In the genomic region with DNA sequence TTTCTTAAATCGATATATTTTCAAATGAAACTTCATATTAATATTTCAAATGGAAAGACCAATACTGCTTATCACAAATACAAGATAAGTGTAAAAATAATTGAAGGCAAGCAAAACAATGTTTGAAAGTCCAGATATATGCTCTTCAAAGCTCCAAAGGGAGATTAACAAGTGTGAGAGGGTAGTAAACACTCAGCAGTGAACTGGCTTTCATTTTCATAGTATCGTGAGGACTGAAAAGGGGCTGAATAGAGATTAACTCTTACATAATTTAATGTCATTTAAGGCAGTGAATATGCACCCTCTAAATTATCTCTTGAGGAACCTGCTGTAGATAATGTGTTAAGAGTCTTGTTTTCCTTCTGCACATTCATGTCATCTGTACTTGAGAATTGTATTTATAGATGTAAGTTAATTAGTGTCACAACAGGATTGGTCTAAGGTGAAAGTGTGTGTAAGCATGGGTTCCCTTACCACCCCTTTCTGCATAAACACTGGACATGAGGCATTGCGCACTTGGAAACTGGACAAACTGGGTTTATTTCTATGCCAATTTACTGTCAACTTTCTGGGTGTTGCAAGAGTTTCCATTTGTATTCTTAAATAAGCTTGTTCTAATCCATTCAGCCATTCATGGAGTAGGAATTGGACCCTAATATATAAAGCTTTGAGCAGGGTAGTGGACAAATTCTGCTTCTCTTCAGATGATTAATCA, we compare ENCODE assay signal across 25 cellular contexts.
DNase-seq lines count a peak whose midpoint lies in the region; ATAC-seq and TF ChIP-seq lines count a peak whose summit lies in the region.
"Had no signal": no experiment of that assay in that cellular context is flagged by ENCODE, and none has a peak within 500 bp of the region (broad histone marks: within the 10 kb centered on the region; RNA-seq: fewer than 3 reads in every experiment).

No MANE protein-coding gene starts in this region.

- H3K9me3 ChIP-seq in MM.1S (replicated peaks; ENCODE audit: insufficient read depth, low read length) (no peaks in the 10 kb centered on the region), PC-9 (ENCODE audit: insufficient read depth, low read depth) (no peaks in the 10 kb centered on the region), parathyroid adenoma (ENCODE audit: control insufficient read depth, low read length) (no peaks in the 10 kb centered on the region)
- H3K9me3 ChIP-seq: heart right ventricle, suprapubic skin had no signal

- CTCF ChIA-PET in PC-9 (lab: Charles Lee) = interaction anchor here (0.6 to 1.0 kb wide), 3 partner anchors 49 to 109 kb away, joined by 3 to 4 read pairs (median 4); no protein-coding TSS in a partner anchor

- H3K36me3 ChIP-seq in MM.1S (replicated peaks; ENCODE audit: insufficient read depth, low read length) = no peaks in the 10 kb centered on the region
- no peaks in the 10 kb centered on the region for H3K36me3 ChIP-seq in PC-9 (ENCODE audit: low read depth)
- H3K36me3 ChIP-seq in parathyroid adenoma (ENCODE audit: control insufficient read depth, insufficient read depth, low read length) = no peaks in the 10 kb centered on the region
- H3K36me3 ChIP-seq: heart right ventricle, suprapubic skin had no signal

- H3K9ac ChIP-seq in MM.1S (ENCODE audit: low read length) (no peak overlapping the region), parathyroid adenoma (no peak overlapping the region)

- H3K4me3 ChIP-seq in MM.1S (ENCODE audit: low read length) = peak overlapping the region; percentile 24; the same call in 1 of the 2 replicates
- H3K4me3 ChIP-seq in PC-9 = no peak overlapping the region
- no peak overlapping the region for H3K4me3 ChIP-seq in parathyroid adenoma (ENCODE audit: low read depth, low read length)
- H3K4me3 ChIP-seq: heart right ventricle, suprapubic skin had no signal

- POLR2A ChIA-PET in PC-9 (lab: Charles Lee; ENCODE audit: unreplicated experiment) = interaction anchor here (0.5 kb wide), 2 partner anchors 30 to 73 kb away, joined by 4 to 5 read pairs; no protein-coding TSS in a partner anchor

- H3K79me2 ChIP-seq in MM.1S (ENCODE audit: low read length) (no peaks in the 10 kb centered on the region), PC-9 (ENCODE audit: low read depth) (no peaks in the 10 kb centered on the region), parathyroid adenoma (no peaks in the 10 kb centered on the region)

- H3K27me3 ChIP-seq in MM.1S (replicated peaks; ENCODE audit: insufficient read depth, low read length) (no peaks in the 10 kb centered on the region), PC-9 (ENCODE audit: insufficient read depth, low read depth) (no peaks in the 10 kb centered on the region), parathyroid adenoma (ENCODE audit: control insufficient read depth, insufficient read depth, low read length) (no peaks in the 10 kb centered on the region)
- H3K27me3 ChIP-seq: heart right ventricle, suprapubic skin had no signal

- DNase-seq in MM.1S (no peak), PC-9 (no peak), fibroblast of peridontal ligament (ENCODE audit: extremely low read depth) (peak; percentile 34), NCI-H128 (lab: John Stamatoyannopoulos, UW; ENCODE audit: unreplicated experiment) (no peak)
- DNase-seq: activated CD4-positive, alpha-beta T cell treated with anti-CD3 and anti-CD28 coated beads, Interleukin-2, amount 10 ng/mL, durations not matched to agents 24 days and 14 days; activated effector memory CD4-positive, alpha-beta T cell treated with anti-CD3 and anti-CD28 coated beads, Interleukin-2, amount 50 U/mL, for 16 hours; activated naive CD8-positive, alpha-beta T cell treated with anti-CD3 and anti-CD28 coated beads, Interleukin-2, amount 10 ng/mL, durations not matched to agents 7 days and 5 days; activated T-cell treated with anti-CD3 and anti-CD28 coated beads, Interleukin-2, amount 50 U/mL, for 1 hour; EL; GOT3; heart right ventricle; NCI-H1930; NK-92 treated with Interleukin-12 subunit alpha and Interleukin-12 subunit beta, amount 100 ng/mL, for 24 hours; right cardiac atrium; SIG-M5; stimulated activated CD4-positive, alpha-beta T cell treated with anti-CD3 and anti-CD28 coated beads, Interleukin-12 subunit alpha, Interleukin-12 subunit beta, amount 100 ng/mL, for 4 hours; stimulated activated CD4-positive, alpha-beta T cell treated with anti-CD3 and anti-CD28 coated beads, Interleukin-4, amount 100 ng/mL, for 24 hours; T-helper 9 cell had no signal

- H3K9me2 ChIP-seq in MM.1S (replicated peaks; ENCODE audit: insufficient read depth, low read length) (no peaks in the 10 kb centered on the region), PC-9 (ENCODE audit: insufficient read depth) (no peaks in the 10 kb centered on the region)

- H4K20me1 ChIP-seq in MM.1S (ENCODE audit: insufficient read depth, low read length) = no peaks in the 10 kb centered on the region
- no peaks in the 10 kb centered on the region for H4K20me1 ChIP-seq in PC-9 (ENCODE audit: insufficient read depth)

- no TSS peak for BruUV-seq in PC-9 (replicated peaks; lab: Mats Ljungman, UMichigan)

- H3K4me2 ChIP-seq in MM.1S (ENCODE audit: low read depth, low read length) = peak overlapping the region; percentile 32; the same call in 1 of the 2 replicates
- H3K4me2 ChIP-seq in PC-9 = no peak overlapping the region
- H3K4me2 ChIP-seq in parathyroid adenoma (ENCODE audit: low read length) = no peak overlapping the region

- no peaks in the 10 kb centered on the region for H3K4me1 ChIP-seq in MM.1S (ENCODE audit: low read length)
- H3K4me1 ChIP-seq in PC-9 (replicated peaks; ENCODE audit: insufficient read depth) = peaks cover 22% of the 10 kb centered on the region
- H3K4me1 ChIP-seq in parathyroid adenoma = peaks cover 8% of the 10 kb centered on the region

- no peaks in the 10 kb centered on the region for H3F3A ChIP-seq in MM.1S (ENCODE audit: insufficient read depth, low read length)
- H3F3A ChIP-seq in PC-9 (ENCODE audit: insufficient read depth, low read depth) = no peaks in the 10 kb centered on the region

- intact Hi-C loops in PC-9 (cut with micrococcal nuclease; ENCODE audit: unreplicated experiment) = loop anchor here (2.0 to 10.0 kb wide), 3 partner anchors 409 to 579 kb away; no protein-coding TSS in a partner anchor

- H2AFZ ChIP-seq in MM.1S (ENCODE audit: low read length) (no peak overlapping the region), PC-9 (0 out of 2 replicates have a peak overlapping the region, but pooled peaks have one; percentile 6), parathyroid adenoma (peak overlapping the region; percentile 51)

- ATAC-seq in GM18870 (IDR thresholded peaks at IDR 0.05; ENCODE audit: unreplicated experiment) (no peak), GM21717 (IDR thresholded peaks at IDR 0.05; ENCODE audit: unreplicated experiment) (no peak)
- ATAC-seq: heart right ventricle; Panc1; stimulated activated effector memory CD8-positive, alpha-beta T cell treated with anti-CD3 and anti-CD28 coated beads, Interleukin-12 subunit alpha, Interleukin-12 subunit beta, amount 100 ng/mL, for 72 hours had no signal

- no peak for TF ChIP-seq CTCF in MM.1S (IDR thresholded peaks at IDR 0.05; ENCODE audit: low read length)
- TF ChIP-seq CTCF in PC-9 (conservative IDR thresholded peaks at IDR 0.05) = no peak
- TF ChIP-seq CTCF in parathyroid adenoma (IDR thresholded peaks at IDR 0.05) = peak; percentile 2

- no peak overlapping the region for H3K27ac ChIP-seq in MM.1S (ENCODE audit: low read length)
- H3K27ac ChIP-seq in PC-9 = no peak overlapping the region
- no peak overlapping the region for H3K27ac ChIP-seq in parathyroid adenoma
- H3K27ac ChIP-seq: heart right ventricle, suprapubic skin, VCaP had no signal
